Comparison of ENCODE assay signal across 2 cellular contexts in genomic region chr18:12638634-12639124, GRCh38.
TF ChIP-seq lines count a peak whose summit lies in the region.

No MANE protein-coding gene starts in this region.

TF ChIP-seq in WTC11, 78 proteins besides CTCF, POLR2A, EP300 and RAD21 (continued from another document):
- TF ChIP-seq ZNF425 (CRISPR knock-in tag; conservative IDR thresholded peaks at IDR 0.05), result no peak
- no peak for TF ChIP-seq CBFB (CRISPR knock-in tag; IDR thresholded peaks at IDR 0.05; ENCODE audit: low read depth)
- no peak for TF ChIP-seq NFE2L1 (CRISPR knock-in tag; IDR thresholded peaks at IDR 0.05)
- no peak for TF ChIP-seq SP1 (CRISPR knock-in tag; conservative IDR thresholded peaks at IDR 0.05)
- TF ChIP-seq, protein P1, sequence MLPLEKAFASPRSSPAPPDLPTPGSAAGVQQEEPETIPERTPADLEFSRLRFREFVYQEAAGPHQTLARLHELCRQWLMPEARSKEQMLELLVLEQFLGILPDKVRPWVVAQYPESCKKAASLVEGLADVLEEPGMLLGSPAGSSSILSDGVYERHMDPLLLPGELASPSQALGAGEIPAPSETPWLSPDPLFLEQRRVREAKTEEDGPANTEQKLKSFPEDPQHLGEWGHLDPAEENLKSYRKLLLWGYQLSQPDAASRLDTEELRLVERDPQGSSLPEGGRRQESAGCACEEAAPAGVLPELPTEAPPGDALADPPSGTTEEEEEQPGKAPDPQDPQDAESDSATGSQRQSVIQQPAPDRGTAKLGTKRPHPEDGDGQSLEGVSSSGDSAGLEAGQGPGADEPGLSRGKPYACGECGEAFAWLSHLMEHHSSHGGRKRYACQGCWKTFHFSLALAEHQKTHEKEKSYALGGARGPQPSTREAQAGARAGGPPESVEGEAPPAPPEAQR (CRISPR knock-in tag; IDR thresholded peaks at IDR 0.05), result no peak
- TF ChIP-seq SMAD3 (CRISPR knock-in tag; IDR thresholded peaks at IDR 0.05; ENCODE audit: borderline replicate concordance), result no peak
- TF ChIP-seq GTF2I (CRISPR knock-in tag; conservative IDR thresholded peaks at IDR 0.05), result no peak
- TF ChIP-seq, protein P2, sequence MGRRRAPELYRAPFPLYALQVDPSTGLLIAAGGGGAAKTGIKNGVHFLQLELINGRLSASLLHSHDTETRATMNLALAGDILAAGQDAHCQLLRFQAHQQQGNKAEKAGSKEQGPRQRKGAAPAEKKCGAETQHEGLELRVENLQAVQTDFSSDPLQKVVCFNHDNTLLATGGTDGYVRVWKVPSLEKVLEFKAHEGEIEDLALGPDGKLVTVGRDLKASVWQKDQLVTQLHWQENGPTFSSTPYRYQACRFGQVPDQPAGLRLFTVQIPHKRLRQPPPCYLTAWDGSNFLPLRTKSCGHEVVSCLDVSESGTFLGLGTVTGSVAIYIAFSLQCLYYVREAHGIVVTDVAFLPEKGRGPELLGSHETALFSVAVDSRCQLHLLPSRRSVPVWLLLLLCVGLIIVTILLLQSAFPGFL (CRISPR knock-in tag; IDR thresholded peaks at IDR 0.05; ENCODE audit: borderline replicate concordance), result no peak
- no peak for TF ChIP-seq ELF4 (CRISPR knock-in tag; IDR thresholded peaks at IDR 0.05; ENCODE audit: low read depth)
- no peak for TF ChIP-seq ATF2 (CRISPR knock-in tag; IDR thresholded peaks at IDR 0.05; ENCODE audit: borderline replicate concordance, low read depth)

TF ChIP-seq in endothelial cell of umbilical vein, 7 proteins besides CTCF, POLR2A, EP300 and RAD21 (continued from another document):
- TF ChIP-seq MAX (IDR thresholded peaks at IDR 0.05; ENCODE audit: insufficient read depth, insufficient read length) (no peak), POLR2AphosphoS5 (IDR thresholded peaks at IDR 0.05; ENCODE audit: insufficient read depth, low read depth, low read length) (no peak)
